In genomic region chr11:34174411-34175041, GRCh38 we compare ENCODE assay signal across 8 cellular contexts.
DNase-seq lines count a peak whose midpoint lies in the region; ATAC-seq and TF ChIP-seq lines count a peak whose summit lies in the region.

No MANE protein-coding gene starts in this region.

- DNase-seq in AG20443 (ENCODE audit: low spot score): peak; percentile 96
- DNase-seq in NCI-H510A (lab: John Stamatoyannopoulos, UW): peak; percentile 9
- peak; percentile 78 for DNase-seq in activated CD4-positive, alpha-beta T cell treated with anti-CD3 and anti-CD28 coated beads, Interleukin-2, amount 50 U/mL, for 4 hours
- peak; percentile 28 to 67 for DNase-seq in dermis microvascular lymphatic vessel endothelial cell (ENCODE audit: low read depth in 2 of 2)
- peak; percentile 88 for DNase-seq in lower lobe of right lung
- DNase-seq in stimulated activated CD4-positive, alpha-beta T cell treated with anti-CD3 and anti-CD28 coated beads, TNF-alpha, amount 100 ng/mL, for 4 hours (ENCODE audit: low read depth in 3 of 3): peak; percentile 69 to 78 (median 72)

- intact Hi-C loops in lower lobe of right lung (cut with DNase I): loop anchor here (5.0 kb wide), 1 partner anchor 183 kb away; the partner anchor contains the start of gene ABTB2

- ATAC-seq in GM18907 (IDR thresholded peaks at IDR 0.05; ENCODE audit: unreplicated experiment) (peak; percentile 86), HG03159 (IDR thresholded peaks at IDR 0.05; ENCODE audit: unreplicated experiment) (peak; percentile 85), lower lobe of right lung (peak; percentile 96 to 99)

- peaks cover 7% of the 10 kb centered on the region for H3K27me3 ChIP-seq in lower lobe of right lung (ENCODE audit: low read depth)

- no peak overlapping the region for H3K27ac ChIP-seq in lower lobe of right lung

- H3K36me3 ChIP-seq in lower lobe of right lung: no peaks in the 10 kb centered on the region

- H3K9me3 ChIP-seq in lower lobe of right lung: no peaks in the 10 kb centered on the region

- peak overlapping the region; percentile 36 for H3K4me3 ChIP-seq in lower lobe of right lung

- peaks cover 14% of the 10 kb centered on the region for H3K4me1 ChIP-seq in lower lobe of right lung

- peak; percentile 92 for TF ChIP-seq CTCF in lower lobe of right lung (IDR thresholded peaks at IDR 0.05)

Comparison
In these comparisons a context has a peak if more than half of its experiments do, and no peak if none do; other contexts are left out.
1. DNase-seq: peak in every context shown above with its lines; median percentile 96 in AG20443; 88 in lower lobe of right lung; 78 in activated CD4-positive, alpha-beta T cell treated with anti-CD3 and anti-CD28 coated beads, Interleukin-2, amount 50 U/mL, for 4 hours; 72 in stimulated activated CD4-positive, alpha-beta T cell treated with anti-CD3 and anti-CD28 coated beads, TNF-alpha, amount 100 ng/mL, for 4 hours; 48 in dermis microvascular lymphatic vessel endothelial cell; 9 in NCI-H510A.